17 cellular contexts compared by ENCODE assay signal in genomic region chr21:42590431-42591131, GRCh38.
A peak's percentile ranks its signal among the peaks of the same experiment; 100 is the strongest.
DNase-seq lines count a peak whose midpoint lies in the region; ATAC-seq and TF ChIP-seq lines count a peak whose summit lies in the region.
"Had no signal": no experiment of that assay in that cellular context is flagged by ENCODE, and none has a peak within 500 bp of the region (broad histone marks: within the 10 kb centered on the region; RNA-seq: fewer than 3 reads in every experiment).

No MANE protein-coding gene starts in this region.

- DNase-seq in stimulated activated naive CD4-positive, alpha-beta T cell (lab: John Stamatoyannopoulos, UW) = peak in 4 of 6 experiments; percentile 2 to 31 (median 23)
- no peak for DNase-seq in stimulated activated naive CD4-positive, alpha-beta T cell treated with Interleukin-2 at 50 U/mL for 16 hours (lab: John Stamatoyannopoulos, UW)
- DNase-seq in T-cell (peak in 19 of 34 experiments; percentile 7 to 46 (median 24)), islet precursor cell (peak; percentile 58), SHP77 (lab: John Stamatoyannopoulos, UW) (no peak), heart left ventricle (no peak), hypothalamus (lab: John Stamatoyannopoulos, UW) (no peak)
- DNase-seq: caudate nucleus; DMS153; effector CD4-positive, alpha-beta T cell; NCI-H345; stimulated activated CD4-positive, alpha-beta T cell treated with anti-CD3 and anti-CD28 coated beads, Interleukin-12 subunit alpha, Interleukin-12 subunit beta, amount 100 ng/mL, for 4 hours had no signal

- CTCF ChIA-PET in T-cell (lab: Charles Lee) = interaction anchor here (0.6 kb wide), 2 partner anchors 242 to 1055 kb away, joined by 3 to 4 read pairs; no protein-coding TSS in a partner anchor

- peaks cover 0 to 21% (median 0%) of the 10 kb centered on the region in 9 donors for H3K27me3 ChIP-seq in heart left ventricle
- H3K27me3 ChIP-seq: adrenal gland, hepatocyte had no signal

- ATAC-seq in T-cell (replicated peaks in 1 of 4) = peak in 3 of 4 experiments; percentile 52 to 68 (median 67)
- ATAC-seq in HG03108 (IDR thresholded peaks at IDR 0.05; ENCODE audit: unreplicated experiment) = no peak
- ATAC-seq in heart left ventricle = no peak
- ATAC-seq: Right ventricle myocardium inferior had no signal

- no peaks in the 10 kb centered on the region for H3K9me3 ChIP-seq in heart left ventricle
- H3K9me3 ChIP-seq: adrenal gland had no signal

- H3K36me3 ChIP-seq in heart left ventricle = no peaks in the 10 kb centered on the region
- H3K36me3 ChIP-seq: adrenal gland had no signal

- intact Hi-C loops in heart left ventricle (cut with DNase I) = loop anchor here in 5 of 10 donors (1.0 to 10.0 kb wide), 7 partner anchors 54 to 242 kb away; partner anchors contain the start of gene PDE9A (in 2 of the 5)

- H3K4me3 Mint-ChIP-seq in T-cell = peak overlapping the region in 1 of 3 donors; percentile 55

- H3K4me3 ChIP-seq in heart left ventricle = no peak overlapping the region
- H3K4me3 ChIP-seq: adrenal gland, hepatocyte had no signal

- no peak overlapping the region for H3K27ac ChIP-seq in heart left ventricle
- H3K27ac ChIP-seq: adrenal gland, hepatocyte had no signal

- no peak overlapping the region for H3K27ac Mint-ChIP-seq in T-cell
- H3K27ac Mint-ChIP-seq: progenitor cell of endocrine pancreas had no signal

- WGBS in heart left ventricle, 4 donors = 51 to 71% (median 67%) methylated on average over 14 to 20 of the region's 20 CpGs

- no peak for TF ChIP-seq POLR2A in heart left ventricle (IDR thresholded peaks at IDR 0.05)

- H3K4me1 Mint-ChIP-seq in T-cell = peaks cover 8 to 24% (median 9%) of the 10 kb centered on the region in 3 donors

- no peaks in the 10 kb centered on the region for H3K9me3 Mint-ChIP-seq in T-cell

- TF ChIP-seq CTCF in heart left ventricle (IDR thresholded peaks at IDR 0.05) = no peak

- H3K4me1 ChIP-seq in heart left ventricle = peaks cover 0 to 7% (median 4%) of the 10 kb centered on the region in 12 donors
- H3K4me1 ChIP-seq: adrenal gland had no signal

- no peaks in the 10 kb centered on the region for H3K36me3 Mint-ChIP-seq in T-cell

- H3K27me3 Mint-ChIP-seq in T-cell = no peaks in the 10 kb centered on the region

- POLR2A ChIA-PET in T-cell (lab: Charles Lee) = no interaction called here

Comparison
In these comparisons a context has a peak if more than half of its experiments do, and no peak if none do; other contexts are left out.
1. DNase-seq: peak in stimulated activated naive CD4-positive, alpha-beta T cell (4 of 6), T-cell (19 of 34) and islet precursor cell (single experiment); none in stimulated activated naive CD4-positive, alpha-beta T cell treated with Interleukin-2 at 50 U/mL for 16 hours (single experiment), SHP77 (0 of 2), heart left ventricle (0 of 5) and hypothalamus (0 of 51).
2. ATAC-seq: peak in T-cell (3 of 4); none in HG03108 (single experiment) and heart left ventricle (0 of 4).